16 cellular contexts compared by ENCODE assay signal in genomic region chr20:37856932-37857660, GRCh38. TPM values are rescaled to one million over a fixed set of nuclear protein-coding genes. Genes with fewer than 3 reads are reported as not detected.
DNase-seq lines count a peak whose midpoint lies in the region; ATAC-seq and TF ChIP-seq lines count a peak whose summit lies in the region.
"Had no signal": no experiment of that assay in that cellular context is flagged by ENCODE, and none has a peak within 500 bp of the region (broad histone marks: within the 10 kb centered on the region; RNA-seq: fewer than 3 reads in every experiment).

No MANE protein-coding gene starts in this region.

- peaks cover 19% of the 10 kb centered on the region for H3K4me1 Mint-ChIP-seq in stimulated activated memory B cell treated with anti-CD40 and anti-IgM and Interleukin-4, amounts not matched to agents 10 μg/mL and 1 μg/mL and 100 μg/mL, for 72 hours
- H3K4me1 Mint-ChIP-seq: activated naive CD8-positive, alpha-beta T cell treated with anti-CD3 and anti-CD28 coated beads, Interleukin-2, amount 10 ng/mL, durations not matched to agents 7 days and 5 days; T-cell had no signal

- H3K27me3 Mint-ChIP-seq in stimulated activated memory B cell treated with anti-CD40 and anti-IgM and Interleukin-4, amounts not matched to agents 10 μg/mL and 1 μg/mL and 100 μg/mL, for 72 hours: no peaks in the 10 kb centered on the region
- H3K27me3 Mint-ChIP-seq: activated CD4-positive, alpha-beta memory T cell treated with anti-CD3 and anti-CD28 coated beads for 36 hours; activated naive CD8-positive, alpha-beta T cell treated with anti-CD3 and anti-CD28 coated beads, Interleukin-2, amount 10 ng/mL, durations not matched to agents 7 days and 5 days; T-cell had no signal

- no peak overlapping the region for H3K4me2 ChIP-seq in fibroblast of lung (ENCODE audit: extremely low read depth, insufficient read depth, low read length)

- ATAC-seq in Right ventricle myocardium inferior (no peak), HG03175 (IDR thresholded peaks at IDR 0.05; ENCODE audit: unreplicated experiment) (no peak)
- no peak for ATAC-seq in stimulated activated memory B cell treated with anti-CD40 and anti-IgM and Interleukin-4, amounts not matched to agents 10 μg/mL and 1 μg/mL and 100 μg/mL, for 72 hours
- ATAC-seq: gastroesophageal sphincter, T-cell had no signal

- H4K20me1 ChIP-seq in fibroblast of lung (ENCODE audit: control insufficient read depth, extremely low read depth, insufficient read depth, low read length): no peaks in the 10 kb centered on the region

- no peak overlapping the region for H3K4me3 Mint-ChIP-seq in stimulated activated memory B cell treated with anti-CD40 and anti-IgM and Interleukin-4, amounts not matched to agents 10 μg/mL and 1 μg/mL and 100 μg/mL, for 72 hours
- H3K4me3 Mint-ChIP-seq: activated CD4-positive, alpha-beta memory T cell treated with anti-CD3 and anti-CD28 coated beads for 36 hours; activated naive CD8-positive, alpha-beta T cell treated with anti-CD3 and anti-CD28 coated beads, Interleukin-2, amount 10 ng/mL, durations not matched to agents 7 days and 5 days; T-cell had no signal

- DNase-seq in right atrium auricular region (ENCODE audit: low spot score) (no peak), Right ventricle myocardium inferior (ENCODE audit: missing footprints) (no peak), NCI-H187 treated with DMSO at 0.1 percent for 48 hours (lab: John Stamatoyannopoulos, UW) (peak; percentile 49), fibroblast of lung (ENCODE audit: low read depth in 2 of 2) (peak; percentile 69 to 78), NCI-H345 (lab: John Stamatoyannopoulos, UW) (no peak), RWPE1 (ENCODE audit: low spot score) (no peak)
- DNase-seq: activated CD4-positive, alpha-beta memory T cell treated with anti-CD3 and anti-CD28 coated beads for 36 hours; activated naive CD8-positive, alpha-beta T cell treated with anti-CD3 and anti-CD28 coated beads, Interleukin-2, amount 10 ng/mL, durations not matched to agents 7 days and 5 days; C1 segment of cervical spinal cord; islet precursor cell; Kasumi-1; NCI-H2107; T-cell had no signal

- intact Hi-C loops in Right ventricle myocardium inferior (cut with DNase I): no loop called here

- peaks cover 0 to 4% of the 10 kb centered on the region in 2 donors for H3K4me1 ChIP-seq in right atrium auricular region
- peaks cover 7% of the 10 kb centered on the region for H3K4me1 ChIP-seq in fibroblast of lung (ENCODE audit: control insufficient read depth, extremely low read depth, insufficient read depth, low read length)
- H3K4me1 ChIP-seq: gastroesophageal sphincter had no signal

- H3K4me3 ChIP-seq in right atrium auricular region (no peak overlapping the region), fibroblast of lung (replicated peaks in 1 of 4; ENCODE audit: control extremely low read depth in 1 of 4, insufficient read depth in 1 of 4, low read depth in 3 of 4, low read length in 4 of 4) (no peak overlapping the region)
- H3K4me3 ChIP-seq: gastroesophageal sphincter had no signal

- TF ChIP-seq CTCF in right atrium auricular region (IDR thresholded peaks at IDR 0.05) (no peak), fibroblast of lung (conservative IDR thresholded peaks at IDR 0.05 in 1 of 2, IDR thresholded peaks at IDR 0.05 in 1 of 2; ENCODE audit: low read depth in 1 of 2, low read length in 2 of 2) (no peak), RWPE1 (conservative IDR thresholded peaks at IDR 0.05; ENCODE audit: low read depth) (no peak)

- CTCF ChIA-PET in RWPE1 (lab: Yijun Ruan, JAX): no interaction called here

- H3K9me3 Mint-ChIP-seq in stimulated activated memory B cell treated with anti-CD40 and anti-IgM and Interleukin-4, amounts not matched to agents 10 μg/mL and 1 μg/mL and 100 μg/mL, for 72 hours: no peaks in the 10 kb centered on the region
- H3K9me3 Mint-ChIP-seq: activated CD4-positive, alpha-beta memory T cell treated with anti-CD3 and anti-CD28 coated beads for 36 hours; activated naive CD8-positive, alpha-beta T cell treated with anti-CD3 and anti-CD28 coated beads, Interleukin-2, amount 10 ng/mL, durations not matched to agents 7 days and 5 days; T-cell had no signal

- POLR2A ChIA-PET in RWPE1 (lab: Yijun Ruan, JAX; ENCODE audit: low non-redundant PET): no interaction called here

- no peaks in the 10 kb centered on the region for H3K79me2 ChIP-seq in fibroblast of lung (ENCODE audit: control insufficient read depth, insufficient read depth, low read length)

- peaks cover 20% of the 10 kb centered on the region for H3K36me3 ChIP-seq in right atrium auricular region
- H3K36me3 ChIP-seq in fibroblast of lung (ENCODE audit: control insufficient read depth, insufficient read depth, low read length): no peaks in the 10 kb centered on the region

- H3K27ac ChIP-seq in right atrium auricular region (peak overlapping the region; percentile 12 to 43), fibroblast of lung (ENCODE audit: insufficient read depth, low read length) (peak overlapping the region; percentile 53), RWPE1 (no peak overlapping the region)
- H3K27ac ChIP-seq: gastroesophageal sphincter had no signal

- no peak overlapping the region for H2AFZ ChIP-seq in fibroblast of lung (ENCODE audit: low read length)

- H3K27me3 ChIP-seq in right atrium auricular region (no peaks in the 10 kb centered on the region), fibroblast of lung (ENCODE audit: control insufficient read depth, insufficient read depth, low read length) (no peaks in the 10 kb centered on the region)
- H3K27me3 ChIP-seq: gastroesophageal sphincter had no signal

- H3K27ac Mint-ChIP-seq in stimulated activated memory B cell treated with anti-CD40 and anti-IgM and Interleukin-4, amounts not matched to agents 10 μg/mL and 1 μg/mL and 100 μg/mL, for 72 hours: peak overlapping the region; percentile 65
- H3K27ac Mint-ChIP-seq: activated CD4-positive, alpha-beta memory T cell treated with anti-CD3 and anti-CD28 coated beads for 36 hours; activated naive CD8-positive, alpha-beta T cell treated with anti-CD3 and anti-CD28 coated beads, Interleukin-2, amount 10 ng/mL, durations not matched to agents 7 days and 5 days; T-cell had no signal

- peaks cover 64% of the 10 kb centered on the region for H3K36me3 Mint-ChIP-seq in stimulated activated memory B cell treated with anti-CD40 and anti-IgM and Interleukin-4, amounts not matched to agents 10 μg/mL and 1 μg/mL and 100 μg/mL, for 72 hours

- no peaks in the 10 kb centered on the region for H3K9me3 ChIP-seq in right atrium auricular region
- no peaks in the 10 kb centered on the region for H3K9me3 ChIP-seq in fibroblast of lung (ENCODE audit: control insufficient read depth, insufficient read depth, low read depth, low read length)
- H3K9me3 ChIP-seq: gastroesophageal sphincter had no signal

- H3K9ac ChIP-seq in fibroblast of lung (ENCODE audit: insufficient read depth, low read length): no peak overlapping the region

RNA-seq across cellular contexts. Expression of gene VSTM2L, which starts 45.8 kb away (rescaled TPM):
- total RNA-seq in right atrium auricular region (100 to 1,000 TPM in 1 of 2 donors, 10 to 100 TPM in 1; 97.4 to 303 TPM), Right ventricle myocardium inferior (17.7 TPM), fibroblast of lung (1.5 and 1.7 TPM in 2 replicates)
- 0.45 and 0.66 TPM in 2 replicates for polyA plus RNA-seq in fibroblast of lung
- 0.84 and 1.5 TPM in 2 replicates for polyA plus RNA-seq in fibroblast of lung (2012)
- 0.31 and 0.41 TPM in 2 replicates for polyA minus RNA-seq in fibroblast of lung (ENCODE audit: low replicate concordance)
- total RNA-seq: activated CD4-positive, alpha-beta memory T cell treated with anti-CD3 and anti-CD28 coated beads for 36 hours; activated naive CD8-positive, alpha-beta T cell treated with anti-CD3 and anti-CD28 coated beads, Interleukin-2, amount 10 ng/mL, durations not matched to agents 7 days and 5 days; T-cell had no signal

Comparison
In these comparisons a context has a peak if more than half of its experiments do, and no peak if none do; other contexts are left out.
1. DNase-seq: peak in NCI-H187 treated with DMSO at 0.1 percent for 48 hours (single experiment) and fibroblast of lung (2 of 2); none in right atrium auricular region (single experiment), Right ventricle myocardium inferior (single experiment), NCI-H345 (single experiment) and RWPE1 (single experiment).